8 cellular contexts compared by ENCODE assay signal in the genomic region with DNA sequence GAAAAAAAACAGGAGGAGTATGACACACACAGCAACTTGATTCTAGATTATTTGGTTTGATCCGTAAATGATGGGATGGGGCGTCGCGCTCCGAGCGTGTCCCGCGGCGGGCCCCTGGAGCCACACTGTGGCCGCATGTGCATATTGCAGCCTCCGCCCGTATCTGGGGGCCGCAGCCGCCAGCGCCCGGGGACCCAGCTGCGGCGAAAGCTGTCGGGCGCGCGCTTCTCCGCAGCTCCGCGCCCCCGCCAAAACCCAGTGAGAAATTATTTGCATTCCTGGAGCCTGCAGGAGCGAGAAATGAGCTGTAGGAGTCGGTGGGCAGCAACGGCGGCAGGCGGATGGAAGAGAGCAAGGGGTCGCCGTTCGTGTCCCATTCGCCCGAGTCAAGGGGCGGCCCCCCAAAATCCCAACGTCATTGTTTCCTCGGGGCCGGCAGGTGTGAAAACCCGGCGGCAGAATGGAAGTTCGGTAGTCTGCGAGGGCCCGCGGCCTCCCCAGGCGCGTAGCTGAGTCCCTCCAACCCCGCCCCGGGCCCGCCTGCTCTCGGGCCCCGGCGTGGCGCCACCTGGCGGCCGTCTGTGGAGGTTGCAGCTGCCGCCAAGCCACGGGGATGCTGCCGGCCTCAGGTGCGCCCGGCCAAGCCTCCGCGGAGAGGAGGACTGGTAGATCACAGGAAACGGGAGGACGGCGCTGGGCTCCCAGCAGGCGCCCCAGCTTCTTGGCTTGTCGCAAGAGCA.
A peak's percentile ranks its signal among the peaks of the same experiment; 100 is the strongest.
DNase-seq lines count a peak whose midpoint lies in the region; ATAC-seq and TF ChIP-seq lines count a peak whose summit lies in the region.
"Not testable (repeated sequence)": the region's sequence is repeated elsewhere in the genome, so short reads cannot be mapped to it uniquely, and the experiment has no call there.

No MANE protein-coding gene starts in this region.

- peak overlapping the region; percentile 10 for H3K4me2 ChIP-seq in SU-DHL-6 (ENCODE audit: low read depth, low read length, poor library complexity, severe bottlenecking)

- H3K4me3 Mint-ChIP-seq in activated naive CD4-positive, alpha-beta T cell treated with anti-CD3 and anti-CD28 coated beads, Interleukin-2, amount 10 ng/mL, durations not matched to agents 7 days and 5 days, result peak overlapping the region; percentile 57

- intact Hi-C loops in head of caudate nucleus (cut with DNase I); ovary (cut with DNase I): not testable (repeated sequence)

- not testable (repeated sequence) for DNase-seq in GM10266 (ENCODE audit: extremely low spot score)
- peak; percentile 77 for DNase-seq in NAMALWA (ENCODE audit: low spot score)
- DNase-seq in activated naive CD4-positive, alpha-beta T cell treated with anti-CD3 and anti-CD28 coated beads, Interleukin-2, amount 10 ng/mL, durations not matched to agents 7 days and 5 days, result peak; percentile 86
- DNase-seq in head of caudate nucleus, result peak; percentile 39 to 91 (median 81)
- peak; percentile 81 to 92 (median 86) for DNase-seq in ovary
- peak; percentile 53 for DNase-seq in superior temporal gyrus (ENCODE audit: extremely low spot score)

- not testable (repeated sequence) for H3K9me2 ChIP-seq in SU-DHL-6 (replicated peaks; ENCODE audit: insufficient read depth, low read length)

- 0% methylated on average over 15 to 48 of the region's 69 CpGs for WGBS in ovary, 3 donors

- H3K79me2 ChIP-seq in SU-DHL-6 (ENCODE audit: insufficient read depth, low read length), result not testable (repeated sequence)

- H3K27ac ChIP-seq in SU-DHL-6 (ENCODE audit: low read depth, low read length), result not testable (repeated sequence)
- peak overlapping the region; percentile 56 to 95 for H3K27ac ChIP-seq in ovary

- H2AFZ ChIP-seq in SU-DHL-6 (ENCODE audit: low read depth, low read length, severe bottlenecking), result peak overlapping the region; percentile 41

- H3K9ac ChIP-seq in SU-DHL-6 (ENCODE audit: low read length), result not testable (repeated sequence)

- H3K27me3 Mint-ChIP-seq in activated naive CD4-positive, alpha-beta T cell treated with anti-CD3 and anti-CD28 coated beads, Interleukin-2, amount 10 ng/mL, durations not matched to agents 7 days and 5 days, result not testable (repeated sequence)

- not testable (repeated sequence) for H3F3A ChIP-seq in SU-DHL-6 (ENCODE audit: insufficient read depth)

- H4K20me1 ChIP-seq in SU-DHL-6 (ENCODE audit: low read depth, low read length), result not testable (repeated sequence)

- TF ChIP-seq POLR2A in ovary (IDR thresholded peaks at IDR 0.05), result peak; percentile 20

- not testable (repeated sequence) for H3K4me1 ChIP-seq in ovary (ENCODE audit: insufficient read depth)

- not testable (repeated sequence) for H3K36me3 ChIP-seq in SU-DHL-6 (ENCODE audit: low read length); ovary

- CTCF ChIA-PET in activated naive CD4-positive, alpha-beta T cell treated with anti-CD3 and anti-CD28 coated beads, Interleukin-2, amount 10 ng/mL, durations not matched to agents 7 days and 5 days (lab: Charles Lee), result not testable (repeated sequence)

- TF ChIP-seq EP300 in ovary (IDR thresholded peaks at IDR 0.05), result not testable (repeated sequence)

- not testable (repeated sequence) for H3K4me3 ChIP-seq in SU-DHL-6 (ENCODE audit: insufficient read depth, low read length, poor library complexity, severe bottlenecking)
- peak overlapping the region; percentile 51 for H3K4me3 ChIP-seq in ovary

- H3K27me3 ChIP-seq in SU-DHL-6 (ENCODE audit: low read length); ovary: not testable (repeated sequence)

- not testable (repeated sequence) for H3K9me3 ChIP-seq in SU-DHL-6 (ENCODE audit: insufficient read depth, low read length); ovary

- TF ChIP-seq CTCF in GM10266 (IDR thresholded peaks at IDR 0.05; ENCODE audit: control insufficient read depth, insufficient read depth, low read depth, missing control alignments), result peak; percentile 80
- not testable (repeated sequence) for TF ChIP-seq CTCF in SU-DHL-6 (IDR thresholded peaks at IDR 0.05; ENCODE audit: insufficient read depth, low read length, poor library complexity, severe bottlenecking)
- peak; percentile 47 to 95 (median 89) for TF ChIP-seq CTCF in ovary (IDR thresholded peaks at IDR 0.05)

- peak; percentile 94 for ATAC-seq in HG02610 (IDR thresholded peaks at IDR 0.05; ENCODE audit: unreplicated experiment)

- H3K36me3 Mint-ChIP-seq in activated naive CD4-positive, alpha-beta T cell treated with anti-CD3 and anti-CD28 coated beads, Interleukin-2, amount 10 ng/mL, durations not matched to agents 7 days and 5 days, result not testable (repeated sequence)

- H3K9me3 Mint-ChIP-seq in activated naive CD4-positive, alpha-beta T cell treated with anti-CD3 and anti-CD28 coated beads, Interleukin-2, amount 10 ng/mL, durations not matched to agents 7 days and 5 days, result not testable (repeated sequence)

- H3K4me1 Mint-ChIP-seq in activated naive CD4-positive, alpha-beta T cell treated with anti-CD3 and anti-CD28 coated beads, Interleukin-2, amount 10 ng/mL, durations not matched to agents 7 days and 5 days, result not testable (repeated sequence)

- H3K27ac Mint-ChIP-seq in activated naive CD4-positive, alpha-beta T cell treated with anti-CD3 and anti-CD28 coated beads, Interleukin-2, amount 10 ng/mL, durations not matched to agents 7 days and 5 days, result not testable (repeated sequence)
